8 cellular contexts compared by ENCODE assay signal in genomic region chr18:46071894-46072867, GRCh38. TPM values are rescaled to one million over a fixed set of nuclear protein-coding genes. Genes with fewer than 3 reads are reported as not detected.
DNase-seq lines count a peak whose midpoint lies in the region; ATAC-seq, FAIRE-seq and TF ChIP-seq lines count a peak whose summit lies in the region.

A gene with protein sequence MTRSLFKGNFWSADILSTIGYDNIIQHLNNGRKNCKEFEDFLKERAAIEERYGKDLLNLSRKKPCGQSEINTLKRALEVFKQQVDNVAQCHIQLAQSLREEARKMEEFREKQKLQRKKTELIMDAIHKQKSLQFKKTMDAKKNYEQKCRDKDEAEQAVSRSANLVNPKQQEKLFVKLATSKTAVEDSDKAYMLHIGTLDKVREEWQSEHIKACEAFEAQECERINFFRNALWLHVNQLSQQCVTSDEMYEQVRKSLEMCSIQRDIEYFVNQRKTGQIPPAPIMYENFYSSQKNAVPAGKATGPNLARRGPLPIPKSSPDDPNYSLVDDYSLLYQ (minus strand): TSS chr18:46072260. CDS start chr18:46072188, 72 bp downstream.

- peak within 1 kb of the TSS; percentile 67 for H3K27ac Mint-ChIP-seq in activated naive CD8-positive, alpha-beta T cell treated with anti-CD3 and anti-CD28 coated beads for 36 hours

- no peak for TF ChIP-seq POLR2A in A549 (IDR thresholded peaks at IDR 0.05; ENCODE audit: low read length)

- FAIRE-seq in A549 (lab: Jason Lieb, UNC): no peak

- no peak within 1 kb of the TSS for H3K4me3 ChIP-seq in A549

- DNase-seq in A549 (ENCODE audit: low read depth in 1 of 2, low spot score in 1 of 2) (no peak), SW480 (ENCODE audit: low spot score) (peak; percentile 36), left ventricle myocardium superior (peak; percentile 81), renal cortical epithelial cell (ENCODE audit: low read depth) (no peak), NCI-H2029 treated with DMSO at 0.1 percent for 48 hours (lab: John Stamatoyannopoulos, UW) (no peak)
- peak; percentile 69 for DNase-seq in activated naive CD8-positive, alpha-beta T cell treated with anti-CD3 and anti-CD28 coated beads for 36 hours

- no peak for TF ChIP-seq CTCF in A549 (IDR thresholded peaks at IDR 0.05)

- H3K4me1 ChIP-seq in A549: 0 out of 3 replicates have a peak, but pooled peaks cover 3% of the 10 kb centered on the region

- ATAC-seq in A549 (no peak), GM19023 (IDR thresholded peaks at IDR 0.05; ENCODE audit: unreplicated experiment) (peak; percentile 72), HG03457 (IDR thresholded peaks at IDR 0.05; ENCODE audit: unreplicated experiment) (peak; percentile 58), left ventricle myocardium superior (peak; percentile 77)

- POLR2A ChIA-PET in A549 (lab: Yijun Ruan, JAX): no interaction called here

- TF ChIP-seq EP300 in A549 (IDR thresholded peaks at IDR 0.05): no peak

- TF ChIP-seq RAD21 in A549 (conservative IDR thresholded peaks at IDR 0.05 in 1 of 2, IDR thresholded peaks at IDR 0.05 in 1 of 2): no peak

- H3K9me3 ChIP-seq in A549: no peaks in the 10 kb centered on the region

- H3K27me3 Mint-ChIP-seq in activated naive CD8-positive, alpha-beta T cell treated with anti-CD3 and anti-CD28 coated beads for 36 hours: no peaks in the 10 kb centered on the region

- H3K36me3 Mint-ChIP-seq in activated naive CD8-positive, alpha-beta T cell treated with anti-CD3 and anti-CD28 coated beads for 36 hours: peaks cover 9% of the 10 kb centered on the region

- H3K27ac ChIP-seq in A549: peak within 1 kb of the TSS in 1 of 2 experiments; percentile 7; a peak in 1 of 6 replicates

- peaks cover 37% of the 10 kb centered on the region for H3K4me1 Mint-ChIP-seq in activated naive CD8-positive, alpha-beta T cell treated with anti-CD3 and anti-CD28 coated beads for 36 hours

- H3K9me3 Mint-ChIP-seq in activated naive CD8-positive, alpha-beta T cell treated with anti-CD3 and anti-CD28 coated beads for 36 hours: no peaks in the 10 kb centered on the region

- CTCF ChIA-PET in A549 (lab: Yijun Ruan, JAX): interaction anchor here (0.5 to 2.1 kb wide), 7 partner anchors 134 to 408 kb away, joined by 3 to 10 read pairs (median 4); no protein-coding TSS in a partner anchor

- WGBS in A549 (ENCODE audit: missing lambda C conversion rate): 73% methylated on average over 60 of the region's 87 CpGs

- H3K4me3 Mint-ChIP-seq in activated naive CD8-positive, alpha-beta T cell treated with anti-CD3 and anti-CD28 coated beads for 36 hours: peak within 1 kb of the TSS; percentile 81

- peak within 1 kb of the TSS; percentile 34; the same call in 2 of the 3 replicates for H3K4me2 ChIP-seq in A549

- intact Hi-C loops in left ventricle myocardium superior (cut with micrococcal nuclease): loop anchor here (10.0 kb wide), 1 partner anchor 137 kb away; no protein-coding TSS in a partner anchor

TF ChIP-seq in A549, 52 proteins besides CTCF, POLR2A, EP300 and RAD21:
- no peak for TF ChIP-seq RARB (CRISPR knock-in tag; IDR thresholded peaks at IDR 0.05)
- no peak for TF ChIP-seq HES2 (IDR thresholded peaks at IDR 0.05)
- no peak for TF ChIP-seq KDM5A (IDR thresholded peaks at IDR 0.05)
- no peak for TF ChIP-seq ZFP36 (IDR thresholded peaks at IDR 0.05; ENCODE audit: borderline replicate concordance, partially characterized antibody)
- TF ChIP-seq TP53 (CRISPR knock-in tag; IDR thresholded peaks at IDR 0.05): no peak
- TF ChIP-seq NR3C1 (IDR thresholded peaks at IDR 0.05): no peak
- TF ChIP-seq ZNF302 (CRISPR knock-in tag; IDR thresholded peaks at IDR 0.05): no peak
- TF ChIP-seq RCOR1 (IDR thresholded peaks at IDR 0.05; ENCODE audit: low read depth, low read length): no peak
- no peak for TF ChIP-seq KDM1A (IDR thresholded peaks at IDR 0.05; ENCODE audit: low read depth)
- TF ChIP-seq E2F6 (IDR thresholded peaks at IDR 0.05; ENCODE audit: borderline replicate concordance, low read depth): no peak
- no peak for TF ChIP-seq FOSL2 (IDR thresholded peaks at IDR 0.05)
- no peak for TF ChIP-seq FOSL2 (CRISPR knock-in tag; IDR thresholded peaks at IDR 0.05)
- no peak for TF ChIP-seq MAFK (IDR thresholded peaks at IDR 0.05; ENCODE audit: partially characterized antibody)
- TF ChIP-seq FOXS1 (CRISPR knock-in tag; IDR thresholded peaks at IDR 0.05): no peak
TF ChIP-seq in A549: peak in this region for 0.

RNA-seq across cellular contexts. Expression of the gene that starts here (rescaled TPM):
- polyA plus RNA-seq in A549 (2011; rRNA removed): 0.15 and 0.19 TPM in 2 replicates
- polyA plus RNA-seq in A549 (2012; cell fraction: cytosol; rRNA removed): 0.04 and 0.09 TPM in 2 replicates
- polyA plus RNA-seq in A549 (2012; cell fraction: nucleus; rRNA removed): 0.05 and 0.17 TPM in 2 replicates
- 0.10 to 0.22 TPM (median 0.20 TPM) in 3 replicates for polyA plus RNA-seq in A549 (2017; fragmentation: RNase III; extraction: RNeasy Plus Mini Kit Qiagen cat#74134 plus additional on column Dnase treatment)
- polyA minus RNA-seq in A549 (2011; rRNA and poly(A)+ RNA removed): not detected in 2 replicates
- 10 to 100 TPM; 21.6 to 22.0 TPM for total RNA-seq in activated naive CD8-positive, alpha-beta T cell treated with anti-CD3 and anti-CD28 coated beads for 36 hours
- 2.7 TPM for total RNA-seq in left ventricle myocardium superior
- total RNA-seq in renal cortical epithelial cell: 21.9 and 28.9 TPM in 2 replicates

Comparison
In these comparisons a context has a peak if more than half of its experiments do, and no peak if none do; other contexts are left out.
1. ATAC-seq: peak in GM19023 (single experiment), HG03457 (single experiment) and left ventricle myocardium superior (single experiment); none in A549 (0 of 2).
2. DNase-seq: peak in SW480 (single experiment), activated naive CD8-positive, alpha-beta T cell treated with anti-CD3 and anti-CD28 coated beads for 36 hours (single experiment) and left ventricle myocardium superior (single experiment); none in A549 (0 of 2), renal cortical epithelial cell (single experiment) and NCI-H2029 treated with DMSO at 0.1 percent for 48 hours (single experiment).